10 cellular contexts compared by ENCODE assay signal in the genomic region with DNA sequence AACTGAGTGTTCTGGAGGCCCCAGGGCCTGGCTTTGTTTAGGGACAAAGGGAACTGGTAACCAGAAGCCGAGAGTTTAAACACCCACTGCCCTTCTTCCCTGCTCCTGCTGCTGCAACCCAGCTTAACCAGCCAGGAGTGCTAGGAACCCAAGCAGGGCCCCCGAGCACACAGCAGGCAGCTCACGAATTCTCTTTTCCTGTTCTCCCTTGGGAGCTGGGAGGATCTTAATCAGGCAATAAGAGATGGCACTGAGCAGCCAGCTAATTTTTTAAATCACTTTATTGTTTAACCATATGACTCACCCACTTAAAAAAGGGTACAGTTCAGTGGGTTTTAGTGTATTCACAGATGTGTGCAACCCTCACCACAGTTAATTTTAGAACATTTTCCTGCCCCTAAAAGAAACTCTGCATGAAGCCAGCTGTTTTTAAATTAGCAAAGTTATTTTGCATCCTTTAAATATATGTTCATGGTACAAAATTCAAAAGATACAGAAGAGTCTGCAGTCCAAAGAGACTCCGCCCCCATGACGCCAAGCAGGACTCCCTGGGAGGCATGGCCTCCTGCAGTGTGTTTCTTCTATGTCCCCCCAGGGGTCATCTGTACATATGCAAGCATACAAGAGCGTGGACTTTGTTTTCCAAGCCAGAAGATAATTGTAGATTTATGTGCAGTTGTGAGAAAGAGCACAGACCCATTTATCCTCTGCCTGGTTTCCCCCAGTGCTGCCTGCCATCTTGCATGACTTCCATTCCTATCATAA. TPM values are rescaled to one million over a fixed set of nuclear protein-coding genes. Genes with fewer than 3 reads are reported as not detected.
A peak's percentile ranks its signal among the peaks of the same experiment; 100 is the strongest.
DNase-seq lines count a peak whose midpoint lies in the region; ATAC-seq, FAIRE-seq and TF ChIP-seq lines count a peak whose summit lies in the region.
"Had no signal": no experiment of that assay in that cellular context is flagged by ENCODE, and none has a peak within 500 bp of the region (broad histone marks: within the 10 kb centered on the region; RNA-seq: fewer than 3 reads in every experiment).

No MANE protein-coding gene starts in this region.

- TF ChIP-seq CTCF in GM12878 (IDR thresholded peaks at IDR 0.05 in 2 of 3, conservative IDR thresholded peaks at IDR 0.05 in 1 of 3; ENCODE audit: control insufficient read depth in 2 of 3, extremely low read depth in 1 of 3, insufficient read depth in 1 of 3, low read depth in 3 of 3, low read length in 3 of 3) (no peak), progenitor cell of endocrine pancreas (IDR thresholded peaks at IDR 0.05; ENCODE audit: unreplicated experiment) (no peak), tibial nerve (IDR thresholded peaks at IDR 0.05) (no peak)

- peak; percentile 51 for ATAC-seq in GM12878
- ATAC-seq: heart left ventricle had no signal

- H3K36me3 ChIP-seq in GM12878 (ENCODE audit: control insufficient read depth in 2 of 2, insufficient read depth in 2 of 2, low read length in 1 of 2): peaks cover 0 to 7% of the 10 kb centered on the region in 2 experiments; a peak in 3 of 4 replicates
- H3K36me3 ChIP-seq in tibial nerve: peaks cover 0 to 58% (median 0%) of the 10 kb centered on the region in 3 donors

- CTCF ChIA-PET in GM12878 (lab: Yijun Ruan, JAX): interaction anchor here (0.5 to 1.1 kb wide), 6 partner anchors 143 to 393 kb away, joined by 3 read pairs; no protein-coding TSS in a partner anchor

- no peaks in the 10 kb centered on the region for H3K27me3 Mint-ChIP-seq in progenitor cell of endocrine pancreas
- no peaks in the 10 kb centered on the region for H3K27me3 Mint-ChIP-seq in activated naive CD8-positive, alpha-beta T cell treated with anti-CD3 and anti-CD28 coated beads for 36 hours

- WGBS in GM12878 (ENCODE audit: insufficient coverage, insufficient replicate concordance, low lambda C conversion rate, missing lambda C conversion rate): 39% methylated on average over 6 of the region's 6 CpGs
- 50 to 53% methylated on average over 6 of the region's 6 CpGs for WGBS in tibial nerve, 2 donors

- peak; percentile 11 for DNase-seq in GM12892 (ENCODE audit: insufficient read length)
- peak; percentile 36 for DNase-seq in NCI-H1694 (lab: John Stamatoyannopoulos, UW)
- no peak for DNase-seq in GM12878 (ENCODE audit: low read depth, low spot score)
- no peak for DNase-seq in progenitor cell of endocrine pancreas (ENCODE audit: low spot score, unreplicated experiment)
- no peak for DNase-seq in tibial nerve (ENCODE audit: low spot score in 2 of 2)
- DNase-seq in stimulated activated CD4-positive, alpha-beta T cell treated with anti-CD3 and anti-CD28 coated beads, Interleukin-15, amount 100 ng/mL, for 24 hours: no peak
- no peak for DNase-seq in activated naive CD8-positive, alpha-beta T cell treated with anti-CD3 and anti-CD28 coated beads for 36 hours
- DNase-seq: activated CD4-positive, alpha-beta T cell treated with anti-CD3 and anti-CD28 coated beads for 4 hours; amygdala; heart left ventricle had no signal

- no peaks in the 10 kb centered on the region for H3K79me2 ChIP-seq in GM12878 (ENCODE audit: control insufficient read depth, insufficient read depth, low read length)

- H3K4me2 ChIP-seq in GM12878 (ENCODE audit: control insufficient read depth, insufficient read depth): 0 out of 2 replicates have a peak overlapping the region, but pooled peaks have one; percentile 8

- peaks cover 20% of the 10 kb centered on the region for H3K36me3 Mint-ChIP-seq in progenitor cell of endocrine pancreas (ENCODE audit: insufficient read depth)
- H3K36me3 Mint-ChIP-seq in activated naive CD8-positive, alpha-beta T cell treated with anti-CD3 and anti-CD28 coated beads for 36 hours: peaks cover 4% of the 10 kb centered on the region

- H3K27ac Mint-ChIP-seq in progenitor cell of endocrine pancreas: peak overlapping the region; percentile 62
- no peak overlapping the region for H3K27ac Mint-ChIP-seq in activated naive CD8-positive, alpha-beta T cell treated with anti-CD3 and anti-CD28 coated beads for 36 hours

- no peak overlapping the region for H3K9ac ChIP-seq in GM12878 (ENCODE audit: control insufficient read depth, insufficient read depth, low read length)

- no peak for TF ChIP-seq RAD21 in GM12878 (IDR thresholded peaks at IDR 0.05; ENCODE audit: insufficient read depth, low read depth, low read length)

- RAD21 ChIA-PET in GM12878 (lab: Charles Lee; ENCODE audit: unreplicated experiment): interaction anchor here (0.9 to 1.4 kb wide), 2 partner anchors 11 to 29 kb away, joined by 3 to 4 read pairs; no protein-coding TSS in a partner anchor

- peaks cover 5% of the 10 kb centered on the region; the same call in 1 of the 2 replicates for H3K4me1 ChIP-seq in GM12878 (ENCODE audit: control insufficient read depth, insufficient read depth, low read length)
- H3K4me1 ChIP-seq in tibial nerve: peaks cover 0 to 19% (median 7%) of the 10 kb centered on the region in 4 donors

- no peaks in the 10 kb centered on the region for H4K20me1 ChIP-seq in GM12878 (ENCODE audit: control insufficient read depth, insufficient read depth)

- no peaks in the 10 kb centered on the region for H3K27me3 ChIP-seq in GM12878 (replicated peaks in 1 of 2; ENCODE audit: control insufficient read depth in 2 of 2, insufficient read depth in 2 of 2, low read length in 1 of 2)
- H3K27me3 ChIP-seq in tibial nerve: no peaks in the 10 kb centered on the region
- H3K27me3 ChIP-seq: heart left ventricle had no signal

- TF ChIP-seq POLR2A in GM12892 (IDR thresholded peaks at IDR 0.05; ENCODE audit: low read depth, low read length) (no peak), GM12878 (IDR thresholded peaks at IDR 0.05; ENCODE audit: low read depth, low read length) (no peak), tibial nerve (IDR thresholded peaks at IDR 0.05) (no peak)

- TF ChIP-seq EP300 in GM12878 (IDR thresholded peaks at IDR 0.05; ENCODE audit: borderline replicate concordance in 1 of 2, control insufficient read depth in 1 of 2, low read depth in 2 of 2, low read length in 2 of 2) (no peak), tibial nerve (IDR thresholded peaks at IDR 0.05) (no peak)

- SMC1A ChIA-PET in GM12878 (lab: Charles Lee; ENCODE audit: uncharacterized antibody, unreplicated experiment): interaction anchor here (0.8 kb wide), 1 partner anchor 184 kb away, joined by 3 read pairs; no protein-coding TSS in a partner anchor

- FAIRE-seq in GM12892 (lab: Jason Lieb, UNC) (peak; percentile 21), GM12878 (lab: Jason Lieb, UNC) (no peak)

- H3K4me3 ChIP-seq in GM12878 (no peak overlapping the region), tibial nerve (no peak overlapping the region)
- H3K4me3 ChIP-seq: heart left ventricle had no signal

- intact Hi-C loops in GM12878 (cut with micrococcal nuclease; ENCODE audit: unreplicated experiment): no loop called here

- H3K9me3 Mint-ChIP-seq in progenitor cell of endocrine pancreas (ENCODE audit: low read depth): no peaks in the 10 kb centered on the region
- H3K9me3 Mint-ChIP-seq in activated naive CD8-positive, alpha-beta T cell treated with anti-CD3 and anti-CD28 coated beads for 36 hours: no peaks in the 10 kb centered on the region

- in situ Hi-C loops in GM12878 (cut with MboI): no loop called here

- no peak overlapping the region for H3K4me3 Mint-ChIP-seq in progenitor cell of endocrine pancreas (ENCODE audit: low read depth)
- H3K4me3 Mint-ChIP-seq in activated naive CD8-positive, alpha-beta T cell treated with anti-CD3 and anti-CD28 coated beads for 36 hours: no peak overlapping the region

- no peak overlapping the region for H2AFZ ChIP-seq in GM12878 (ENCODE audit: control insufficient read depth, low read depth, low read length)

- POLR2A ChIA-PET in GM12878 (lab: Charles Lee): interaction anchor here (0.5 kb wide), 1 partner anchor 397 kb away, joined by 4 read pairs; no protein-coding TSS in a partner anchor

- BruUV-seq in GM12878 (replicated peaks; lab: Mats Ljungman, UMichigan): no TSS peak

- H3K27ac ChIP-seq in GM12878 (ENCODE audit: control insufficient read depth, insufficient read depth): no peak overlapping the region
- no peak overlapping the region for H3K27ac ChIP-seq in tibial nerve
- H3K27ac ChIP-seq: heart left ventricle had no signal

- no peaks in the 10 kb centered on the region for H3K4me1 Mint-ChIP-seq in progenitor cell of endocrine pancreas (ENCODE audit: low read depth)
- peaks cover 3% of the 10 kb centered on the region for H3K4me1 Mint-ChIP-seq in activated naive CD8-positive, alpha-beta T cell treated with anti-CD3 and anti-CD28 coated beads for 36 hours

- H3K9me3 ChIP-seq in GM12878 (replicated peaks; ENCODE audit: control insufficient read depth, insufficient read depth, low read length) (no peaks in the 10 kb centered on the region), tibial nerve (no peaks in the 10 kb centered on the region)
- H3K9me3 ChIP-seq: heart left ventricle had no signal

RNA-seq across cellular contexts. Expression of gene PPP6R3, which starts 18.9 kb away (rescaled TPM):
- polyA plus RNA-seq in GM12892 (2012; ENCODE audit: missing spikeins): 49.7 TPM
- total RNA-seq in GM12878 (2013; cell fraction: nucleolus; rRNA removed): 452 and 473 TPM in 2 replicates
- total RNA-seq in GM12878 (2014; rRNA removed): 122 and 124 TPM in 2 replicates
- total RNA-seq in GM12878 (2014; rRNA removed; fragmentation: Illumina TruSeq; extraction: Trizol): 122 and 123 TPM in 2 replicates
- 93.5 and 94.5 TPM in 2 replicates for total RNA-seq in GM12878 (2021)
- 24.0 TPM for polyA plus RNA-seq in GM12878 (2011; ENCODE audit: low read depth)
- 70.6 and 96.9 TPM in 2 replicates for polyA plus RNA-seq in GM12878 (2011; rRNA removed)
- 33.9 and 34.0 TPM in 2 replicates for polyA plus RNA-seq in GM12878 (2011; cell fraction: cytosol; rRNA removed)
- polyA plus RNA-seq in GM12878 (2011; cell fraction: nucleus; rRNA removed): 114 and 120 TPM in 2 replicates
- 39.9 and 44.1 TPM in 2 replicates for polyA plus RNA-seq in GM12878 (2012)
- 77.6 and 80.1 TPM in 2 replicates for polyA plus RNA-seq in GM12878 (2014; fragmentation: Illumina TruSeq; extraction: Trizol)
- polyA plus RNA-seq in GM12878 (2014; fragmentation: Nextera tagmentation; extraction: Ambion mirVana): 10 to 100 TPM; 12.4 to 32.0 TPM
- polyA plus RNA-seq in GM12878 (2014; rRNA removed): 57.0 and 61.7 TPM in 2 replicates
- 10 to 100 TPM; 68.6 to 83.0 TPM for polyA plus RNA-seq in GM12878 (2016; fragmentation: Nextera tagmentation; extraction: Ambion mirVana)
- polyA minus RNA-seq in GM12878 (2011; rRNA and poly(A)+ RNA removed): 108 and 119 TPM in 2 replicates
- polyA minus RNA-seq in GM12878 (2011; cell fraction: cytosol; rRNA and poly(A)+ RNA removed): 45.0 and 54.5 TPM in 2 replicates
- polyA minus RNA-seq in GM12878 (2011; cell fraction: nucleus; rRNA and poly(A)+ RNA removed): 124 and 149 TPM in 2 replicates
- total RNA-seq in progenitor cell of endocrine pancreas: 123 and 124 TPM in 2 replicates
- total RNA-seq in tibial nerve: 100 to 1,000 TPM; 103 to 150 (median 119) TPM
- 100 to 1,000 TPM; 122 to 123 TPM for total RNA-seq in activated naive CD8-positive, alpha-beta T cell treated with anti-CD3 and anti-CD28 coated beads for 36 hours

Comparison
In these comparisons a context has a peak if more than half of its experiments do, and no peak if none do; other contexts are left out.
1. DNase-seq: peak in GM12892 (single experiment) and NCI-H1694 (single experiment); none in GM12878 (single experiment), progenitor cell of endocrine pancreas (single experiment), tibial nerve (0 of 2), stimulated activated CD4-positive, alpha-beta T cell treated with anti-CD3 and anti-CD28 coated beads, Interleukin-15, amount 100 ng/mL, for 24 hours (single experiment) and activated naive CD8-positive, alpha-beta T cell treated with anti-CD3 and anti-CD28 coated beads for 36 hours (single experiment).